24 cellular contexts compared by ENCODE assay signal in the genomic region with DNA sequence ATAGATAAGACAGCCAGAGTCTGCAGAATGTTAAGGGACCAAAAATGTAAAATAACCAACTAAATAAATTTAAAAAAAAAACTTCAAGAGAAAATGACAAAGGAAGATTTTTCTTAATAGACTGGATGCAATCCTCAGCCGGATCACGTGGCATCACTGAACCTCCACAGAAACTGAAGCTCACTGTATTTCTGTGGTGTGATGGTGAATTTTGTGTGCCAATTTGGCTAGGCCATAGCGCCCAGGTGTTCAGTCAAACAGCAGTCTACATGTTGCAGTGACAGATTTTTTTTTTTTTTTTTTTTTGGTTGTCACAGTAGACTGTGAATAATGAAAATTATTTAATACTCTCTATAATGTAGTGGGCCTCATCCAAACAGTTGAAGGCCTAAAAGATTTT.
"Had no signal": no experiment of that assay in that cellular context is flagged by ENCODE, and none has a peak within 500 bp of the region (broad histone marks: within the 10 kb centered on the region; RNA-seq: fewer than 3 reads in every experiment).

No MANE protein-coding gene starts in this region.

- H3K36me3 ChIP-seq: colonic mucosa, esophagus muscularis mucosa, gastroesophageal sphincter had no signal

- H3K27ac ChIP-seq: colonic mucosa, coronary artery, dorsolateral prefrontal cortex, epithelial cell of prostate, esophagus muscularis mucosa, esophagus squamous epithelium, foreskin keratinocyte, gastrocnemius medialis, gastroesophageal sphincter, heart left ventricle, heart right ventricle had no signal

- DNase-seq: colonic mucosa; cortex of kidney; dermis blood vessel endothelial cell; dorsolateral prefrontal cortex; effector CD4-positive, alpha-beta T cell; effector CD8-positive, alpha-beta T cell; effector memory CD4-positive, alpha-beta T cell; effector memory CD8-positive, alpha-beta T cell; endodermal cell; erythroblast; esophagus squamous epithelium; foreskin fibroblast; foreskin keratinocyte; foreskin melanocyte; gastrocnemius medialis; glutamatergic neuron; head of caudate nucleus; heart left ventricle; heart right ventricle had no signal

- H3K4me3 ChIP-seq: colonic mucosa, coronary artery, dorsolateral prefrontal cortex, esophagus muscularis mucosa, esophagus squamous epithelium, gastrocnemius medialis, gastroesophageal sphincter, heart left ventricle, heart right ventricle had no signal

- H3K4me1 ChIP-seq: colonic mucosa, esophagus muscularis mucosa, esophagus squamous epithelium, foreskin keratinocyte, gastroesophageal sphincter, heart right ventricle had no signal

- H3K9me3 ChIP-seq: colonic mucosa, esophagus muscularis mucosa, esophagus squamous epithelium, gastrocnemius medialis, gastroesophageal sphincter, heart left ventricle, heart right ventricle had no signal

- ATAC-seq: effector memory CD8-positive, alpha-beta T cell; esophagus mucosa; foreskin keratinocyte; gastrocnemius medialis; gastroesophageal sphincter; heart left ventricle; heart right ventricle had no signal

- H3K27me3 ChIP-seq: colonic mucosa, dorsolateral prefrontal cortex, esophagus muscularis mucosa, esophagus squamous epithelium, foreskin keratinocyte, gastrocnemius medialis, gastroesophageal sphincter, heart left ventricle, heart right ventricle had no signal
